ENCODE assay signal across 8 cellular contexts in the genomic region with DNA sequence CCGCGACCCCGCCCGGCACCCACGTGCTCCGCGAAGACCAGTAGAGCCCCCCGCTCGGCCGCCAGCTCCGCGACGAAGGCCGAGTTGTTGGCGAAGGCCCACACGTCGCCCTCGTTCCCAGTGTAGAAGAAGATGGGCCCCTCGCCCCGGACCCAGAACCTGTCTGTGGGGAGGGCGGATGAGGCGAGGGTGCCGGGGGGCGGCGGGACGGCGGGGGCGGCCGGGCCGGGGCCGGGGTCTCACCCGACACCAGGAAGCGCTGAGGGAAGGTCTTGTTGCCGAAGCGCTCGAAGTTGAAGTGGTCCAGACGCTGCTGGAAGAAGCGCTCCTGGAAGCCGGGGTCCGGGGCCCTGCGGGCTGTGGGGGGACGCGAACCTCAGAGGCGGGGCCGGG. TPM values are rescaled to one million over a fixed set of nuclear protein-coding genes. Genes with fewer than 3 reads are reported as not detected.
DNase-seq lines count a peak whose midpoint lies in the region; ATAC-seq and TF ChIP-seq lines count a peak whose summit lies in the region.

No MANE protein-coding gene starts in this region.

- peaks cover 5% of the 10 kb centered on the region for H3K79me2 ChIP-seq in osteoblast (ENCODE audit: insufficient read depth, low read length)

- TF ChIP-seq CTCF in coronary artery (IDR thresholded peaks at IDR 0.05) (no peak), osteoblast (IDR thresholded peaks at IDR 0.05; ENCODE audit: extremely low read depth, low read depth, low read length) (no peak)

- no peaks in the 10 kb centered on the region for H3K4me1 ChIP-seq in osteoblast (ENCODE audit: insufficient read depth, low read length)

- no peak overlapping the region for H2AFZ ChIP-seq in osteoblast (ENCODE audit: low read length)

- TF ChIP-seq RAD21 in Ishikawa (IDR thresholded peaks at IDR 0.05; ENCODE audit: low read depth) = no peak

- H4K20me1 ChIP-seq in osteoblast (ENCODE audit: insufficient read depth, low read length) = peaks cover 5% of the 10 kb centered on the region

- H3K27me3 ChIP-seq in osteoblast (ENCODE audit: insufficient read depth, low read length) = no peaks in the 10 kb centered on the region

- H3K27ac ChIP-seq in coronary artery (peak overlapping the region in 1 of 2 donors; percentile 74), osteoblast (ENCODE audit: low read depth, low read length) (no peak overlapping the region)

- H3K4me3 ChIP-seq in coronary artery = peak overlapping the region; percentile 93
- peak overlapping the region; percentile 73 for H3K4me3 ChIP-seq in osteoblast (ENCODE audit: insufficient read depth, low read length)

- peaks cover 8% of the 10 kb centered on the region for H3K36me3 ChIP-seq in osteoblast (ENCODE audit: insufficient read depth, low read length)

- no peak for DNase-seq in coronary artery (ENCODE audit: low spot score)
- peak; percentile 96 for DNase-seq in osteoblast (ENCODE audit: insufficient read length, low spot score, missing footprints)
- no peak for DNase-seq in NCI-H2227 (lab: John Stamatoyannopoulos, UW; ENCODE audit: unreplicated experiment)
- no peak for DNase-seq in cortex of kidney (lab: John Stamatoyannopoulos, UW)
- DNase-seq in EL = no peak

- ATAC-seq in GM19351 (IDR thresholded peaks at IDR 0.05; ENCODE audit: unreplicated experiment) (peak; percentile 14), HG02588 (IDR thresholded peaks at IDR 0.05; ENCODE audit: unreplicated experiment) (no peak)

- no peaks in the 10 kb centered on the region for H3K9me3 ChIP-seq in osteoblast (ENCODE audit: low read depth, low read length)

- no peak for TF ChIP-seq EP300 in Ishikawa (IDR thresholded peaks at IDR 0.05; ENCODE audit: borderline replicate concordance)

- peak overlapping the region; percentile 72 for H3K4me2 ChIP-seq in osteoblast (ENCODE audit: insufficient read depth, low read length)

TF ChIP-seq in Ishikawa, 13 proteins besides CTCF, POLR2A, EP300 and RAD21:
- TF ChIP-seq, protein P1, sequence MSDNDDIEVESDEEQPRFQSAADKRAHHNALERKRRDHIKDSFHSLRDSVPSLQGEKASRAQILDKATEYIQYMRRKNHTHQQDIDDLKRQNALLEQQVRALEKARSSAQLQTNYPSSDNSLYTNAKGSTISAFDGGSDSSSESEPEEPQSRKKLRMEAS (IDR thresholded peaks at IDR 0.05) = no peak
- TF ChIP-seq ZBTB7A (IDR thresholded peaks at IDR 0.05; ENCODE audit: low read depth) = 0 out of 2 replicates have a peak, but pooled peaks have one; percentile 25
TF ChIP-seq in Ishikawa: peak in this region for 1.

RNA-seq across cellular contexts. Expression of a gene that starts 0.3 kb away (rescaled TPM):
- 66.6 and 74.6 TPM in 2 replicates for total RNA-seq in osteoblast

RNA-seq across cellular contexts. Expression of a gene that starts 24.7 kb away (rescaled TPM):
- not detected in 2 replicates for total RNA-seq in osteoblast

RNA-seq across cellular contexts. Expression of a gene that starts 27.4 kb away (rescaled TPM):
- total RNA-seq in osteoblast = 94.1 and 103 TPM in 2 replicates

RNA-seq across cellular contexts. Expression of a gene that starts 36.9 kb away (rescaled TPM):
- 35.9 and 36.9 TPM in 2 replicates for total RNA-seq in osteoblast

RNA-seq across cellular contexts. Expression of a gene that starts 43.9 kb away (rescaled TPM):
- 0.88 and 1.1 TPM in 2 replicates for total RNA-seq in osteoblast
